Comparison of ENCODE assay signal across 33 cellular contexts in the genomic region with DNA sequence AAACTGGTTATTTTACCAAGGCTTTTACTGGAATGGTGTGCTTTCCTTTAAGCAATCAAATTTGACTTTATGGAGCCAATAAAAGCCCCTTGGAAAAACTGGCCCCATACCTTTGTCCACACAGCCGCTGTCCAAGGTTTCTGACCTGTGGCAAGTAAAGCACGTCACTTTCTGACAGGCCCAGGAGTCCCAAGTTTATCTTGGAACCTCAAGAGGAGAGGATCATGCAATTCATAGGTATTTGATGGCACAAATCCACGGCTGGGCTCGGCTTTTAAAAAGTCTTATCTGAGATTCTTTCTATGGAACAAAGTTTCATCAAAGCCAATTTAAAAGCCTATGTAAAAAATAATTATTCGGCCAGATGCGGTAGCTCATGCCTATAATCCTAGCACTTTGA.
"Had no signal": no experiment of that assay in that cellular context is flagged by ENCODE, and none has a peak within 500 bp of the region (broad histone marks: within the 10 kb centered on the region; RNA-seq: fewer than 3 reads in every experiment).

No MANE protein-coding gene starts in this region.

- H3K4me3 ChIP-seq: coronary artery, dorsolateral prefrontal cortex, gastroesophageal sphincter, lower lobe of right lung, sigmoid colon, thyroid gland, upper lobe of right lung had no signal

- H3K9me3 Mint-ChIP-seq: activated CD4-positive, alpha-beta T cell treated with anti-CD3 and anti-CD28 coated beads, Interleukin-2, amount 10 ng/mL, durations not matched to agents 24 days and 14 days; activated naive CD4-positive, alpha-beta T cell treated with anti-CD3 and anti-CD28 coated beads, Interleukin-2, amount 50 U/mL, for 24 hours; activated naive CD8-positive, alpha-beta T cell treated with anti-CD3 and anti-CD28 coated beads, Interleukin-2, amount 50 U/mL, for 24 hours; activated T-cell treated with anti-CD3 and anti-CD28 coated beads, Interleukin-2, amount 50 U/mL, for 4 hours; immature natural killer cell; natural killer cell treated with Interleukin-12 subunit alpha and Interleukin-12 subunit beta and Interleukin-15 and Interleukin-18, amount 100 ng/mL, for 72 hours; stimulated activated memory B cell treated with anti-CD40 and anti-IgM and Interleukin-4, amounts not matched to agents 10 μg/mL and 1 μg/mL and 100 μg/mL, for 72 hours; stimulated activated naive CD8-positive, alpha-beta T cell treated with anti-CD3 and anti-CD28 coated beads, Interleukin-15, amount 100 ng/mL, for 72 hours had no signal

- H3K4me1 ChIP-seq: sigmoid colon, thyroid gland had no signal

- ATAC-seq: activated naive CD8-positive, alpha-beta T cell treated with anti-CD3 and anti-CD28 coated beads, Interleukin-2, amount 50 U/mL, for 24 hours; activated T-cell treated with anti-CD3 and anti-CD28 coated beads, Interleukin-2, amount 50 U/mL, for 4 hours; gastroesophageal sphincter; lower lobe of right lung; natural killer cell treated with Interleukin-12 subunit alpha and Interleukin-12 subunit beta and Interleukin-15 and Interleukin-18, amount 100 ng/mL, for 72 hours; stimulated activated memory B cell treated with anti-CD40 and anti-IgM and Interleukin-4, amounts not matched to agents 10 μg/mL and 1 μg/mL and 100 μg/mL, for 72 hours; stimulated activated naive CD8-positive, alpha-beta T cell treated with anti-CD3 and anti-CD28 coated beads, Interleukin-15, amount 100 ng/mL, for 72 hours; upper lobe of right lung had no signal

- H3K27me3 Mint-ChIP-seq: activated CD4-positive, alpha-beta memory T cell treated with anti-CD3 and anti-CD28 coated beads, Interleukin-2, amount 10 ng/mL, durations not matched to agents 7 days and 5 days; activated CD4-positive, alpha-beta T cell treated with anti-CD3 and anti-CD28 coated beads, Interleukin-2, amount 10 ng/mL, durations not matched to agents 24 days and 14 days; activated naive CD4-positive, alpha-beta T cell treated with anti-CD3 and anti-CD28 coated beads, Interleukin-2, amount 50 U/mL, for 24 hours; activated naive CD8-positive, alpha-beta T cell treated with anti-CD3 and anti-CD28 coated beads, Interleukin-2, amount 50 U/mL, for 24 hours; natural killer cell treated with Interleukin-12 subunit alpha and Interleukin-12 subunit beta and Interleukin-15 and Interleukin-18, amount 100 ng/mL, for 72 hours; stimulated activated memory B cell treated with anti-CD40 and anti-IgM and Interleukin-4, amounts not matched to agents 10 μg/mL and 1 μg/mL and 100 μg/mL, for 72 hours; stimulated activated naive CD8-positive, alpha-beta T cell treated with anti-CD3 and anti-CD28 coated beads, Interleukin-15, amount 100 ng/mL, for 72 hours had no signal

- H3K4me1 Mint-ChIP-seq: activated CD4-positive, alpha-beta memory T cell treated with anti-CD3 and anti-CD28 coated beads, Interleukin-2, amount 10 ng/mL, durations not matched to agents 7 days and 5 days; activated CD4-positive, alpha-beta T cell treated with anti-CD3 and anti-CD28 coated beads, Interleukin-2, amount 10 ng/mL, durations not matched to agents 24 days and 14 days; activated naive CD4-positive, alpha-beta T cell treated with anti-CD3 and anti-CD28 coated beads, Interleukin-2, amount 50 U/mL, for 24 hours; immature natural killer cell had no signal

- DNase-seq: activated CD4-positive, alpha-beta memory T cell treated with anti-CD3 and anti-CD28 coated beads, Interleukin-2, amount 10 ng/mL, durations not matched to agents 7 days and 5 days; activated CD4-positive, alpha-beta T cell treated with anti-CD3 and anti-CD28 coated beads, Interleukin-2, amount 10 ng/mL, durations not matched to agents 24 days and 14 days; activated CD4-positive, CD25-positive, alpha-beta regulatory T cell treated with anti-CD3 and anti-CD28 coated beads, Interleukin-2, amount 50 U/mL, for 72 hours; activated CD8-positive, alpha-beta memory T cell treated with anti-CD3 and anti-CD28 coated beads, Interleukin-2, amount 50 U/mL, for 48 hours; activated naive CD8-positive, alpha-beta T cell treated with anti-CD3 and anti-CD28 coated beads, Interleukin-2, amount 50 U/mL, for 24 hours; activated T-cell treated with anti-CD3 and anti-CD28 coated beads, Interleukin-2, amount 50 U/mL, for 4 hours; amygdala; dorsolateral prefrontal cortex; effector memory CD4-positive, alpha-beta T cell; erythroblast; hippocampal formation; immature natural killer cell; kidney; lower lobe of right lung; mesenchymal stem cell; posterior cingulate gyrus; sigmoid colon; small intestine; stimulated activated CD4-positive, alpha-beta T cell treated with anti-CD3 and anti-CD28 coated beads, Interleukin-4, amount 100 ng/mL, for 24 hours; stimulated activated naive CD8-positive, alpha-beta T cell treated with anti-CD3 and anti-CD28 coated beads, Interleukin-15, amount 100 ng/mL, for 72 hours; substantia nigra; SW 1271; T-helper 9 cell; thyroid gland; upper lobe of right lung had no signal

- H3K27ac Mint-ChIP-seq: activated CD4-positive, alpha-beta memory T cell treated with anti-CD3 and anti-CD28 coated beads, Interleukin-2, amount 10 ng/mL, durations not matched to agents 7 days and 5 days; activated CD4-positive, alpha-beta T cell treated with anti-CD3 and anti-CD28 coated beads, Interleukin-2, amount 10 ng/mL, durations not matched to agents 24 days and 14 days; activated naive CD4-positive, alpha-beta T cell treated with anti-CD3 and anti-CD28 coated beads, Interleukin-2, amount 50 U/mL, for 24 hours; activated naive CD8-positive, alpha-beta T cell treated with anti-CD3 and anti-CD28 coated beads, Interleukin-2, amount 50 U/mL, for 24 hours; activated T-helper 2 cell treated with anti-CD3 and anti-CD28 coated beads, Interferon-gamma antibody, Interleukin-2, Interleukin-4, amounts not matched to agents 10 μg/mL and 5 μg/mL and 100 μg/mL, durations not matched to agents 14 hours and 24 hours and 36 hours; immature natural killer cell; natural killer cell treated with Interleukin-12 subunit alpha and Interleukin-12 subunit beta and Interleukin-15 and Interleukin-18, amount 100 ng/mL, for 72 hours; stimulated activated memory B cell treated with anti-CD40 and anti-IgM and Interleukin-4, amounts not matched to agents 10 μg/mL and 1 μg/mL and 100 μg/mL, for 72 hours; stimulated activated naive CD8-positive, alpha-beta T cell treated with anti-CD3 and anti-CD28 coated beads, Interleukin-15, amount 100 ng/mL, for 72 hours; T-helper 1 cell treated with Interleukin-12 subunit alpha and Interleukin-12 subunit beta and Interleukin-4 antibody, amounts not matched to agents 30 μg/mL and 1 μg/mL, for 36 hours had no signal

- FAIRE-seq: bronchial epithelial cell, kidney, small intestine had no signal

- H3K27me3 ChIP-seq: dorsolateral prefrontal cortex, gastroesophageal sphincter, sigmoid colon, thyroid gland, upper lobe of right lung had no signal

- H3K27ac ChIP-seq: dorsolateral prefrontal cortex, gastroesophageal sphincter, lower lobe of right lung, sigmoid colon, thyroid gland, upper lobe of right lung had no signal

- H3K4me3 Mint-ChIP-seq: activated CD4-positive, alpha-beta memory T cell treated with anti-CD3 and anti-CD28 coated beads, Interleukin-2, amount 10 ng/mL, durations not matched to agents 7 days and 5 days; activated CD4-positive, alpha-beta T cell treated with anti-CD3 and anti-CD28 coated beads, Interleukin-2, amount 10 ng/mL, durations not matched to agents 24 days and 14 days; activated naive CD4-positive, alpha-beta T cell treated with anti-CD3 and anti-CD28 coated beads, Interleukin-2, amount 50 U/mL, for 24 hours; activated naive CD8-positive, alpha-beta T cell treated with anti-CD3 and anti-CD28 coated beads, Interleukin-2, amount 50 U/mL, for 24 hours; activated T-cell treated with anti-CD3 and anti-CD28 coated beads, Interleukin-2, amount 50 U/mL, for 4 hours; immature natural killer cell; natural killer cell treated with Interleukin-12 subunit alpha and Interleukin-12 subunit beta and Interleukin-15 and Interleukin-18, amount 100 ng/mL, for 72 hours; stimulated activated memory B cell treated with anti-CD40 and anti-IgM and Interleukin-4, amounts not matched to agents 10 μg/mL and 1 μg/mL and 100 μg/mL, for 72 hours; stimulated activated naive CD8-positive, alpha-beta T cell treated with anti-CD3 and anti-CD28 coated beads, Interleukin-15, amount 100 ng/mL, for 72 hours; T-helper 1 cell treated with Interleukin-12 subunit alpha and Interleukin-12 subunit beta and Interleukin-4 antibody, amounts not matched to agents 30 μg/mL and 1 μg/mL, for 36 hours had no signal

- H3K9me3 ChIP-seq: gastroesophageal sphincter, lower lobe of right lung, sigmoid colon, thyroid gland, upper lobe of right lung had no signal

- H3K36me3 ChIP-seq: thyroid gland had no signal
